In genomic region chr10:72355214-72355555, GRCh38 we compare ENCODE assay signal across 8 cellular contexts. TPM values are rescaled to one million over a fixed set of nuclear protein-coding genes. Genes with fewer than 3 reads are reported as not detected.
DNase-seq lines count a peak whose midpoint lies in the region; ATAC-seq and TF ChIP-seq lines count a peak whose summit lies in the region.

No MANE protein-coding gene starts in this region.

- H3K9me3 ChIP-seq in DND-41 (ENCODE audit: insufficient read depth, low read length, severe bottlenecking) (no peaks in the 10 kb centered on the region), NT2/D1 (ENCODE audit: insufficient read depth, low read length) (no peaks in the 10 kb centered on the region), trophoblast cell (ENCODE audit: insufficient read depth, low read depth, low read length) (no peaks in the 10 kb centered on the region)

- no peak overlapping the region for H2BK12ac ChIP-seq in trophoblast cell (ENCODE audit: low read length)

- H3K4me3 ChIP-seq in DND-41 (ENCODE audit: low read depth in 1 of 2, low read length in 2 of 2) (peak overlapping the region; percentile 73 to 78; a peak in 3 of 4 replicates), NT2/D1 (ENCODE audit: insufficient read length, low read depth) (peak overlapping the region; percentile 26), epithelial cell of esophagus (ENCODE audit: low read length) (peak overlapping the region; percentile 96), trophoblast cell (ENCODE audit: low read depth, low read length) (no peak overlapping the region)

- H2AK5ac ChIP-seq in trophoblast cell (ENCODE audit: low read length) = no peak overlapping the region

- H3K79me2 ChIP-seq in DND-41 (ENCODE audit: insufficient read depth, low read length) = peaks cover 42% of the 10 kb centered on the region
- peaks cover 4% of the 10 kb centered on the region for H3K79me2 ChIP-seq in trophoblast cell (ENCODE audit: control insufficient read depth, insufficient read depth, low read length, poor library complexity)

- H2AFZ ChIP-seq in DND-41 (ENCODE audit: low read depth, low read length) (peak overlapping the region; percentile 91), trophoblast cell (ENCODE audit: insufficient read depth, low read length, poor library complexity) (no peak overlapping the region)

- H3K4ac ChIP-seq in trophoblast cell (ENCODE audit: low read depth, low read length) = no peak overlapping the region

- H3K27ac ChIP-seq in DND-41 (ENCODE audit: low read length) (peak overlapping the region; percentile 98), trophoblast cell (ENCODE audit: low read depth, low read length) (peak overlapping the region; percentile 59)

- H3K79me1 ChIP-seq in trophoblast cell (ENCODE audit: low read length) = peaks cover 7% of the 10 kb centered on the region

- peak overlapping the region; percentile 51 for H4K8ac ChIP-seq in trophoblast cell (ENCODE audit: low read depth, low read length)

- DNase-seq in DND-41 = no peak
- no peak for DNase-seq in NT2/D1 (ENCODE audit: low read depth, low spot score)
- DNase-seq in epithelial cell of esophagus (ENCODE audit: low read depth) = no peak
- DNase-seq in trophoblast cell = no peak
- no peak for DNase-seq in activated gamma-delta T cell treated with Interleukin-2 at 50 U/mL for 16 hours
- no peak for DNase-seq in NCI-H2029 treated with DMSO at 0.1 percent for 48 hours (lab: John Stamatoyannopoulos, UW)
- no peak for DNase-seq in Ammon's horn (ENCODE audit: low spot score)
- no peak for DNase-seq in GM13977 (ENCODE audit: low spot score)

- H4K20me1 ChIP-seq in DND-41 (ENCODE audit: insufficient read depth, low read length) = peaks cover 40% of the 10 kb centered on the region

- no peak overlapping the region for H2BK5ac ChIP-seq in trophoblast cell (ENCODE audit: low read depth, low read length, poor library complexity)

- H3K27me3 ChIP-seq in DND-41 (ENCODE audit: insufficient read depth, low read length, poor library complexity) = no peaks in the 10 kb centered on the region
- no peaks in the 10 kb centered on the region for H3K27me3 ChIP-seq in NT2/D1 (ENCODE audit: insufficient read depth, insufficient read length)
- H3K27me3 ChIP-seq in trophoblast cell (ENCODE audit: insufficient read depth, low read length) = no peaks in the 10 kb centered on the region

- H3K4me1 ChIP-seq in DND-41 (ENCODE audit: insufficient read depth, low read length) (peaks cover 35% of the 10 kb centered on the region), NT2/D1 (ENCODE audit: insufficient read depth, insufficient read length) (peaks cover 7% of the 10 kb centered on the region), trophoblast cell (ENCODE audit: control insufficient read depth in 1 of 2, insufficient read depth in 2 of 2, low read length in 2 of 2) (peaks cover 0 to 6% of the 10 kb centered on the region in 2 experiments)

- in situ Hi-C loops in GM13977 (cut with MboI; ENCODE audit: low pct_unique_long_range_greater_than_20kb, low sequenced_read_pairs, unreplicated experiment) = loop anchor here (25.0 kb wide), 1 partner anchor 707 kb away; no protein-coding TSS in a partner anchor

- H3K9ac ChIP-seq in DND-41 (ENCODE audit: low read depth, low read length) = peak overlapping the region; percentile 85
- H3K9ac ChIP-seq in NT2/D1 (ENCODE audit: insufficient read length, low read depth) = no peak overlapping the region
- no peak overlapping the region for H3K9ac ChIP-seq in trophoblast cell (ENCODE audit: low read length)

- no peak overlapping the region for H2BK120ac ChIP-seq in trophoblast cell (ENCODE audit: insufficient read depth, low read length, poor library complexity)

- no peak overlapping the region for H3K18ac ChIP-seq in trophoblast cell (ENCODE audit: low read length)

- H3K36me3 ChIP-seq in DND-41 (ENCODE audit: insufficient read depth, low read length) (peaks cover 39% of the 10 kb centered on the region), NT2/D1 (ENCODE audit: insufficient read depth, insufficient read length, low read length) (peaks cover 29% of the 10 kb centered on the region), trophoblast cell (ENCODE audit: control insufficient read depth in 1 of 2, insufficient read depth in 2 of 2, low read length in 2 of 2) (peaks cover 4 to 15% of the 10 kb centered on the region in 2 experiments)

- H3K4me2 ChIP-seq in DND-41 (ENCODE audit: insufficient read depth, low read length) (peak overlapping the region; percentile 98), trophoblast cell (ENCODE audit: low read length) (peak overlapping the region; percentile 68)

- H4K91ac ChIP-seq in trophoblast cell (ENCODE audit: low read depth, low read length) = peak overlapping the region; percentile 50

- ATAC-seq in DND-41 (ENCODE audit: insufficient read depth, low read depth) = no peak

- H4K12ac ChIP-seq in trophoblast cell (ENCODE audit: low read depth, low read length) = no peak overlapping the region

- TF ChIP-seq CTCF in DND-41 (IDR thresholded peaks at IDR 0.05; ENCODE audit: borderline replicate concordance, extremely low read depth, low read length, poor library complexity, severe bottlenecking) = no peak
- no peak for TF ChIP-seq CTCF in epithelial cell of esophagus (IDR thresholded peaks at IDR 0.05; ENCODE audit: insufficient read depth, low read depth, low read length, missing control alignments)
- no peak for TF ChIP-seq CTCF in GM13977 (IDR thresholded peaks at IDR 0.05; ENCODE audit: extremely low read depth, insufficient read depth, missing control alignments)

- no peak overlapping the region for H3K23ac ChIP-seq in trophoblast cell (ENCODE audit: low read length)

- no CpG with 5 or more reads among the region's 7 CpGs for WGBS in trophoblast cell (ENCODE audit: extremely low coverage, insufficient coverage, insufficient read length)

- no peak overlapping the region for H3K14ac ChIP-seq in trophoblast cell (ENCODE audit: low read length)

RNA-seq across cellular contexts. Expression of gene DNAJB12, which starts 0.5 kb away (rescaled TPM):
- 17.3 and 17.4 TPM in 2 replicates for polyA plus RNA-seq in trophoblast cell (2013)
